In the genomic region with DNA sequence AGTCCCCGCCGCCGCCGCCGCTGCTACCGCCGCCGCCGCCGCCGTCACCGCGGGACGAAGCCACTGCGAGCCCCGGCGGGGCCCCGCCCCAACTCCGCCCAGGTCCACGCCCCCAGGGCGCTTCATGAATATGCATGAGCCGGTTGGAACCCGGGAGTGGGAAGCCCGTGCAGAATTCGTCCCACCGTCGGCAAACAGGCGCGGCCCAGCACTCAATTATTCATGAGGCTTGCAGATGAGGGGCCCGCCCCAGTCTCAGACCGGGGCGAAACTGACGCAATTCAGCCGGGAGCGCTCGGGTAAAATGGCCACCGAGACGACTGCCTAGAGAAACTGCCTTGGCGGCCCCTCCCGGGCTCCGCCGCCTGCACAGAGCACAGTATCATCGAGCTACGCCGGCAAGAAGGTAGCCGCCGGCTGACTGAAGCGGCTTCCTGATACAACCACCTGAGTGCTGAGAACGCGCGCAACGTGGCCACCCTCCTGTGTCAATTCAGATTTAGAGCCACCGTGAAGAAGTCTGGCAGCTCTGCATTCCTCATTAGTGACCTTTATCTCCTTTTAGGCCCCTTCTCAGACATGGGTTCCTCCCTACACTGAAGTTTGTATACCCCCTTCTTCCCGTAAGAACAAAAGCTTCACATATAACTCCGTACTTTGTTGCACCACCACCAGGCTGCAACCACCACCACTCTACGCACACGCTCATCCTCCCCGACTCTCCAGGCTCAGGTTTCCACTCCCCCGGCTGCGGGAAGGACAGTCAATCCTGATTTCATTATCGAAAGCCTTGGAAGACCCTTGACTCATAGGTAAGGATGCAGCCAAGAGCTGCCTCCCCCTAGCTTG, we compare ENCODE assay signal across 8 cellular contexts. TPM values are rescaled to one million over a fixed set of nuclear protein-coding genes. Genes with fewer than 3 reads are reported as not detected.
DNase-seq lines count a peak whose midpoint lies in the region; ATAC-seq, FAIRE-seq and TF ChIP-seq lines count a peak whose summit lies in the region.

A gene with protein sequence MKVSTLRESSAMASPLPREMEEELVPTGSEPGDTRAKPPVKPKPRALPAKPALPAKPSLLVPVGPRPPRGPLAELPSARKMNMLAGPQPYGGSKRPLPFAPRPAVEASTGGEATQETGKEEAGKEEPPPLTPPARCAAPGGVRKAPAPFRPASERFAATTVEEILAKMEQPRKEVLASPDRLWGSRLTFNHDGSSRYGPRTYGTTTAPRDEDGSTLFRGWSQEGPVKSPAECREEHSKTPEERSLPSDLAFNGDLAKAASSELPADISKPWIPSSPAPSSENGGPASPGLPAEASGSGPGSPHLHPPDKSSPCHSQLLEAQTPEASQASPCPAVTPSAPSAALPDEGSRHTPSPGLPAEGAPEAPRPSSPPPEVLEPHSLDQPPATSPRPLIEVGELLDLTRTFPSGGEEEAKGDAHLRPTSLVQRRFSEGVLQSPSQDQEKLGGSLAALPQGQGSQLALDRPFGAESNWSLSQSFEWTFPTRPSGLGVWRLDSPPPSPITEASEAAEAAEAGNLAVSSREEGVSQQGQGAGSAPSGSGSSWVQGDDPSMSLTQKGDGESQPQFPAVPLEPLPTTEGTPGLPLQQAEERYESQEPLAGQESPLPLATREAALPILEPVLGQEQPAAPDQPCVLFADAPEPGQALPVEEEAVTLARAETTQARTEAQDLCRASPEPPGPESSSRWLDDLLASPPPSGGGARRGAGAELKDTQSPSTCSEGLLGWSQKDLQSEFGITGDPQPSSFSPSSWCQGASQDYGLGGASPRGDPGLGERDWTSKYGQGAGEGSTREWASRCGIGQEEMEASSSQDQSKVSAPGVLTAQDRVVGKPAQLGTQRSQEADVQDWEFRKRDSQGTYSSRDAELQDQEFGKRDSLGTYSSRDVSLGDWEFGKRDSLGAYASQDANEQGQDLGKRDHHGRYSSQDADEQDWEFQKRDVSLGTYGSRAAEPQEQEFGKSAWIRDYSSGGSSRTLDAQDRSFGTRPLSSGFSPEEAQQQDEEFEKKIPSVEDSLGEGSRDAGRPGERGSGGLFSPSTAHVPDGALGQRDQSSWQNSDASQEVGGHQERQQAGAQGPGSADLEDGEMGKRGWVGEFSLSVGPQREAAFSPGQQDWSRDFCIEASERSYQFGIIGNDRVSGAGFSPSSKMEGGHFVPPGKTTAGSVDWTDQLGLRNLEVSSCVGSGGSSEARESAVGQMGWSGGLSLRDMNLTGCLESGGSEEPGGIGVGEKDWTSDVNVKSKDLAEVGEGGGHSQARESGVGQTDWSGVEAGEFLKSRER (N-terminal part only) (minus strand): TSS at position 67 of the 849 bp plus-strand sequence. CDS start 3,067 bp downstream, outside the sequence.

- H3K27me3 Mint-ChIP-seq in CD14-positive monocyte (ENCODE audit: low read depth in 3 of 3), result peaks cover 0 to 5% (median 1%) of the 10 kb centered on the region in 3 donors
- H3K27me3 Mint-ChIP-seq in activated CD4-positive, alpha-beta memory T cell treated with anti-CD3 and anti-CD28 coated beads for 36 hours, result no peaks in the 10 kb centered on the region

- TF ChIP-seq RAD21 in HepG2 (CRISPR knock-in tag; IDR thresholded peaks at IDR 0.05), result no peak

- H3K36me3 Mint-ChIP-seq in CD14-positive monocyte, result peaks cover 36 to 41% of the 10 kb centered on the region in 2 donors
- H3K36me3 Mint-ChIP-seq in activated CD4-positive, alpha-beta memory T cell treated with anti-CD3 and anti-CD28 coated beads for 36 hours, result peaks cover 36% of the 10 kb centered on the region

- intact Hi-C loops in CD14-positive monocyte (cut with micrococcal nuclease) (no loop called here), HepG2 (cut with micrococcal nuclease; ENCODE audit: unreplicated experiment) (loop anchor here (1.0 kb wide), 2 partner anchors 10 to 14 kb away; a partner anchor contains a TSS)
- intact Hi-C loops in activated CD4-positive, alpha-beta memory T cell treated with anti-CD3 and anti-CD28 coated beads for 36 hours (cut with micrococcal nuclease), result loop anchor here (1.0 to 5.0 kb wide), 7 partner anchors 10 to 1252 kb away; a partner anchor contains a TSS

- POLR2A ChIA-PET in activated CD4-positive, alpha-beta memory T cell treated with anti-CD3 and anti-CD28 coated beads for 36 hours (lab: Charles Lee), result interaction anchor here (1.1 to 2.4 kb wide), 4 partner anchors 10 to 101 kb away, joined by 3 to 30 read pairs (median 4); a partner anchor contains a TSS
- POLR2A ChIA-PET in HepG2 (lab: Yijun Ruan, JAX), result interaction anchor here (0.7 to 3.7 kb wide), 10 partner anchors 10 to 190 kb away, joined by 3 to 65 read pairs (median 4); a partner anchor contains a TSS

- H3K36me3 ChIP-seq in HepG2 (replicated peaks in 1 of 2; ENCODE audit: control insufficient read depth in 1 of 2, insufficient read depth in 2 of 2, low read length in 2 of 2), result peaks cover 18 to 46% of the 10 kb centered on the region in 2 experiments

- DNase-seq in CD14-positive monocyte (ENCODE audit: low spot score) (peak; percentile 85), NCI-H748 treated with DMSO at 0.1 percent for 48 hours (lab: John Stamatoyannopoulos, UW) (peak; percentile 94), dermis microvascular lymphatic vessel endothelial cell (ENCODE audit: low read depth in 2 of 2) (peak; percentile 92 to 98), HepG2 (ENCODE audit: low spot score) (peak; percentile 91)
- peak; percentile 95 for DNase-seq in activated CD4-positive, alpha-beta memory T cell treated with anti-CD3 and anti-CD28 coated beads for 36 hours
- DNase-seq in stimulated activated CD4-positive, alpha-beta T cell treated with anti-CD3 and anti-CD28 coated beads, Interleukin-2, amount 100 ng/mL, for 48 hours, result peak; percentile 85 to 88

- CTCF ChIA-PET in activated CD4-positive, alpha-beta memory T cell treated with anti-CD3 and anti-CD28 coated beads for 36 hours (lab: Charles Lee), result interaction anchor here (1.1 to 3.9 kb wide), 7 partner anchors 9 to 243 kb away, joined by 3 to 28 read pairs (median 4); a partner anchor contains a TSS
- CTCF ChIA-PET in HepG2 (lab: Yijun Ruan, JAX; ENCODE audit: low intra/inter-chr PET ratio, low total read pairs), result no interaction called here

- H3K4me3 ChIP-seq in HepG2 (replicated peaks in 1 of 3; ENCODE audit: insufficient read depth in 1 of 3, low read depth in 2 of 3, low read length in 3 of 3), result peak within 1 kb of the TSS; percentile 71 to 88 (median 76)

- ATAC-seq in GM19395 (IDR thresholded peaks at IDR 0.05; ENCODE audit: unreplicated experiment) (peak; percentile 93), HG03558 (IDR thresholded peaks at IDR 0.05; ENCODE audit: extremely low read depth, unreplicated experiment) (peak; percentile 83), HepG2 (peak; percentile 84)

- H3K4me1 Mint-ChIP-seq in CD14-positive monocyte, result peaks cover 24% of the 10 kb centered on the region
- H3K4me1 Mint-ChIP-seq in activated CD4-positive, alpha-beta memory T cell treated with anti-CD3 and anti-CD28 coated beads for 36 hours (ENCODE audit: low read depth), result peaks cover 42% of the 10 kb centered on the region

- TF ChIP-seq CTCF in CD14-positive monocyte (IDR thresholded peaks at IDR 0.05) (no peak), HepG2 (CRISPR knock-in tag; IDR thresholded peaks at IDR 0.05) (no peak)

- H3K27ac Mint-ChIP-seq in CD14-positive monocyte, result peak within 1 kb of the TSS; percentile 90 to 95 (median 95)
- peak within 1 kb of the TSS; percentile 95 for H3K27ac Mint-ChIP-seq in activated CD4-positive, alpha-beta memory T cell treated with anti-CD3 and anti-CD28 coated beads for 36 hours

- FAIRE-seq in HepG2 (lab: Jason Lieb, UNC), result peak; percentile 56

- H3K9ac ChIP-seq in HepG2 (ENCODE audit: insufficient read depth, low read depth, low read length), result peak within 1 kb of the TSS; percentile 87

- in situ Hi-C loops in HepG2 (cut with HindIII; ENCODE audit: extremely low pct_ligation_motif_present, low pct_unique_long_range_greater_than_20kb), result no loop called here

- TF ChIP-seq EP300 in HepG2 (IDR thresholded peaks at IDR 0.05; ENCODE audit: low read depth in 2 of 2, low read length in 2 of 2) (no peak), HepG2 (CRISPR knock-in tag; IDR thresholded peaks at IDR 0.05; ENCODE audit: borderline replicate concordance) (no peak; the same call in 1 of the 2 replicates)

- no peaks in the 10 kb centered on the region for H3K9me3 Mint-ChIP-seq in CD14-positive monocyte
- no peaks in the 10 kb centered on the region for H3K9me3 Mint-ChIP-seq in activated CD4-positive, alpha-beta memory T cell treated with anti-CD3 and anti-CD28 coated beads for 36 hours

- H3K4me2 ChIP-seq in HepG2 (ENCODE audit: low read depth, low read length), result peak within 1 kb of the TSS; percentile 91

- H3K4me1 ChIP-seq in HepG2 (ENCODE audit: insufficient read depth, low read length), result peaks cover 51% of the 10 kb centered on the region

- H4K20me1 ChIP-seq in HepG2 (ENCODE audit: insufficient read depth, low read length), result peaks cover 15% of the 10 kb centered on the region; the same call in 1 of the 2 replicates

- H3K27me3 ChIP-seq in HepG2 (ENCODE audit: control insufficient read depth in 1 of 2, insufficient read depth in 2 of 2, low read length in 2 of 2), result no peaks in the 10 kb centered on the region; a peak in 1 of 5 replicates

- TF ChIP-seq POLR2A in HepG2 (IDR thresholded peaks at IDR 0.05; ENCODE audit: insufficient read depth in 1 of 2, low read depth in 2 of 2, low read length in 2 of 2), result peak; percentile 61 to 65

- peak within 1 kb of the TSS; percentile 90 for H3K27ac ChIP-seq in HepG2 (ENCODE audit: extremely low read length, insufficient read depth, low read length)

- WGBS in HepG2 (ENCODE audit: low lambda C conversion rate), result 7% methylated on average over 14 of the region's 61 CpGs

- peak within 1 kb of the TSS; percentile 45 for H2AFZ ChIP-seq in HepG2 (ENCODE audit: low read length)

- peaks cover 12% of the 10 kb centered on the region for H3K79me2 ChIP-seq in HepG2 (ENCODE audit: insufficient read depth, low read length)

- BruUV-seq in HepG2 (replicated peaks; lab: Mats Ljungman, UMichigan), result TSS peak; percentile 95

- no peaks in the 10 kb centered on the region for H3K9me3 ChIP-seq in HepG2 (ENCODE audit: low read length)

- peak within 1 kb of the TSS; percentile 87 to 94 for H3K4me3 Mint-ChIP-seq in CD14-positive monocyte
- H3K4me3 Mint-ChIP-seq in activated CD4-positive, alpha-beta memory T cell treated with anti-CD3 and anti-CD28 coated beads for 36 hours, result peak within 1 kb of the TSS; percentile 79

RNA-seq across cellular contexts. Expression of the gene that starts here (rescaled TPM):
- polyA plus RNA-seq in CD14-positive monocyte (under 1 TPM; 0.29 to 0.50 TPM), HepG2 (2011; rRNA removed) (15.0 and 15.5 TPM in 2 replicates)
- 10 to 100 TPM; 14.0 to 15.1 TPM for total RNA-seq in activated CD4-positive, alpha-beta memory T cell treated with anti-CD3 and anti-CD28 coated beads for 36 hours
- total RNA-seq in dermis microvascular lymphatic vessel endothelial cell (42.0 and 51.5 TPM in 2 replicates), HepG2 (2016; rRNA removed; fragmentation: Illumina TruSeq; extraction: Trizol) (12.2 and 13.7 TPM in 2 replicates)
- 1.2 and 1.4 TPM in 2 replicates for total RNA-seq in HepG2 (2016; cell fraction: cytosol; rRNA removed; fragmentation: Illumina TruSeq; extraction: Trizol; ENCODE audit: low read depth)
- 9.9 and 16.7 TPM in 2 replicates for total RNA-seq in HepG2 (2016; cell fraction: insoluble cytoplasmic fraction; rRNA removed; fragmentation: Illumina TruSeq; extraction: Trizol)
- 1.9 and 3.6 TPM in 2 replicates for total RNA-seq in HepG2 (2016; cell fraction: membrane; rRNA removed; fragmentation: Illumina TruSeq; extraction: Trizol)
- total RNA-seq in HepG2 (2016; cell fraction: nucleus; rRNA removed; fragmentation: Illumina TruSeq; extraction: Trizol), result 19.5 and 21.4 TPM in 2 replicates
- polyA plus RNA-seq in HepG2 (2011; cell fraction: cytosol; rRNA removed), result 6.7 and 7.0 TPM in 2 replicates
- polyA plus RNA-seq in HepG2 (2011; cell fraction: nucleus; rRNA removed), result 64.2 and 69.6 TPM in 2 replicates
- polyA plus RNA-seq in HepG2 (2012), result 17.3 and 21.8 TPM in 2 replicates
- polyA plus RNA-seq in HepG2 (2016; cell fraction: cytosol; fragmentation: Illumina TruSeq; extraction: Trizol; ENCODE audit: low read depth), result 0.26 and 1.5 TPM in 2 replicates
- polyA plus RNA-seq in HepG2 (2016; cell fraction: insoluble cytoplasmic fraction; fragmentation: Illumina TruSeq; extraction: Trizol; ENCODE audit: low read depth), result 13.8 and 16.2 TPM in 2 replicates
- 2.1 and 3.5 TPM in 2 replicates for polyA plus RNA-seq in HepG2 (2016; cell fraction: membrane; fragmentation: Illumina TruSeq; extraction: Trizol; ENCODE audit: low read depth)
- 46.6 and 51.1 TPM in 2 replicates for polyA plus RNA-seq in HepG2 (2016; cell fraction: nucleus; fragmentation: Illumina TruSeq; extraction: Trizol; ENCODE audit: insufficient read depth, low read depth)
- polyA minus RNA-seq in HepG2 (2011; rRNA and poly(A)+ RNA removed; ENCODE audit: low replicate concordance), result 33.6 and 51.4 TPM in 2 replicates
- polyA minus RNA-seq in HepG2 (2011; cell fraction: cytosol; rRNA and poly(A)+ RNA removed), result 7.7 and 9.8 TPM in 2 replicates
- 22.8 and 23.6 TPM in 2 replicates for polyA minus RNA-seq in HepG2 (2011; cell fraction: nucleus; rRNA and poly(A)+ RNA removed)

Comparison
In these comparisons a context has a peak if more than half of its experiments do, and no peak if none do; other contexts are left out.
1. Peak in every context shown above with its lines: DNase-seq, ATAC-seq, H3K4me3 ChIP-seq and H3K27ac ChIP-seq.
2. Peak in DNase-seq in CD14-positive monocyte; RNA of the gene not detected or under 1 TPM.
3. intact Hi-C loops: an anchor here in activated CD4-positive, alpha-beta memory T cell treated with anti-CD3 and anti-CD28 coated beads for 36 hours (1.0 to 5.0 kb wide) and HepG2 (1.0 kb wide); none called in CD14-positive monocyte.